Comparison of ENCODE assay signal across 28 cellular contexts in genomic region chr18:75128911-75129716, GRCh38.
"Had no signal": no experiment of that assay in that cellular context is flagged by ENCODE, and none has a peak within 500 bp of the region (broad histone marks: within the 10 kb centered on the region; RNA-seq: fewer than 3 reads in every experiment).

No MANE protein-coding gene starts in this region.

- H3K27ac ChIP-seq: body of pancreas, cardiac muscle cell, gastroesophageal sphincter, lower lobe of right lung, neural progenitor cell, ovary, skin epidermis, stomach, uterus had no signal

- H3K27ac Mint-ChIP-seq: activated B cell treated with CpG ODN at 0.5 μM for 24 hours; activated CD4-positive, alpha-beta T cell treated with anti-CD3 and anti-CD28 coated beads for 36 hours; activated naive CD4-positive, alpha-beta T cell treated with anti-CD3 and anti-CD28 coated beads, Interleukin-2, amount 10 ng/mL, durations not matched to agents 7 days and 5 days; activated naive CD8-positive, alpha-beta T cell treated with anti-CD3 and anti-CD28 coated beads, Interleukin-2, amount 50 U/mL, for 24 hours; neural progenitor cell; stimulated activated memory B cell treated with anti-CD40 and anti-IgM and Interleukin-4, amounts not matched to agents 10 μg/mL and 1 μg/mL and 100 μg/mL, for 72 hours had no signal

- H3K4me3 ChIP-seq: body of pancreas, cardiac muscle cell, gastroesophageal sphincter, lower lobe of right lung, neural progenitor cell, ovary, psoas muscle, skin epidermis, stomach, transverse colon, uterus had no signal

- H3K9me3 ChIP-seq: body of pancreas, gastroesophageal sphincter, lower lobe of right lung, ovary, psoas muscle, stomach, transverse colon, uterus had no signal

- H3K4me1 Mint-ChIP-seq: activated B cell treated with CpG ODN at 0.5 μM for 24 hours; activated CD4-positive, alpha-beta T cell treated with anti-CD3 and anti-CD28 coated beads for 36 hours; activated naive CD8-positive, alpha-beta T cell treated with anti-CD3 and anti-CD28 coated beads, Interleukin-2, amount 50 U/mL, for 24 hours; naive B cell; stimulated activated memory B cell treated with anti-CD40 and anti-IgM and Interleukin-4, amounts not matched to agents 10 μg/mL and 1 μg/mL and 100 μg/mL, for 72 hours had no signal

- H3K4me1 ChIP-seq: body of pancreas, lower lobe of right lung, neural progenitor cell, uterus had no signal

- H3K9me3 Mint-ChIP-seq: activated naive CD8-positive, alpha-beta T cell treated with anti-CD3 and anti-CD28 coated beads, Interleukin-2, amount 50 U/mL, for 24 hours; effector memory CD8-positive, alpha-beta T cell had no signal

- H3K9ac ChIP-seq: neural progenitor cell had no signal

- H3K36me3 ChIP-seq: cardiac muscle cell, gastroesophageal sphincter, lower lobe of right lung, neural progenitor cell, ovary, stomach, transverse colon, uterus had no signal

- ATAC-seq: activated CD4-positive, alpha-beta T cell treated with anti-CD3 and anti-CD28 coated beads for 36 hours; activated naive CD8-positive, alpha-beta T cell treated with anti-CD3 and anti-CD28 coated beads, Interleukin-2, amount 50 U/mL, for 24 hours; body of pancreas; effector memory CD8-positive, alpha-beta T cell; gastroesophageal sphincter; left cardiac atrium; lower lobe of right lung; psoas muscle; right cardiac atrium; stimulated activated memory B cell treated with anti-CD40 and anti-IgM and Interleukin-4, amounts not matched to agents 10 μg/mL and 1 μg/mL and 100 μg/mL, for 72 hours had no signal

- H3K4me3 Mint-ChIP-seq: activated B cell treated with CpG ODN at 0.5 μM for 24 hours; activated CD4-positive, alpha-beta T cell treated with anti-CD3 and anti-CD28 coated beads for 36 hours; activated naive CD4-positive, alpha-beta T cell treated with anti-CD3 and anti-CD28 coated beads, Interleukin-2, amount 10 ng/mL, durations not matched to agents 7 days and 5 days; activated naive CD8-positive, alpha-beta T cell treated with anti-CD3 and anti-CD28 coated beads, Interleukin-2, amount 50 U/mL, for 24 hours; effector memory CD8-positive, alpha-beta T cell; naive B cell; neural progenitor cell; stimulated activated memory B cell treated with anti-CD40 and anti-IgM and Interleukin-4, amounts not matched to agents 10 μg/mL and 1 μg/mL and 100 μg/mL, for 72 hours had no signal

- H3K27me3 Mint-ChIP-seq: activated naive CD8-positive, alpha-beta T cell treated with anti-CD3 and anti-CD28 coated beads, Interleukin-2, amount 50 U/mL, for 24 hours had no signal

- H3K27me3 ChIP-seq: body of pancreas, cardiac muscle cell, neural progenitor cell, ovary, stomach, transverse colon, uterus had no signal

- H3K36me3 Mint-ChIP-seq: activated naive CD4-positive, alpha-beta T cell treated with anti-CD3 and anti-CD28 coated beads, Interleukin-2, amount 10 ng/mL, durations not matched to agents 7 days and 5 days; naive B cell; neural progenitor cell; stimulated activated memory B cell treated with anti-CD40 and anti-IgM and Interleukin-4, amounts not matched to agents 10 μg/mL and 1 μg/mL and 100 μg/mL, for 72 hours had no signal

- DNase-seq: activated B cell treated with CpG ODN at 0.5 μM for 24 hours; activated CD4-positive, alpha-beta T cell treated with anti-CD3 and anti-CD28 coated beads for 36 hours; activated CD4-positive, alpha-beta T cell treated with anti-CD3 and anti-CD28 coated beads, Interleukin-2, amount 50 U/mL, for 48 hours; activated effector memory CD4-positive, alpha-beta T cell treated with anti-CD3 and anti-CD28 coated beads, Interleukin-2, amount 50 U/mL, for 16 hours; activated naive CD4-positive, alpha-beta T cell treated with anti-CD3 and anti-CD28 coated beads, Interleukin-2, amount 10 ng/mL, durations not matched to agents 7 days and 5 days; activated naive CD8-positive, alpha-beta T cell treated with anti-CD3 and anti-CD28 coated beads, Interleukin-2, amount 50 U/mL, for 24 hours; activated T-cell treated with anti-CD3 and anti-CD28 coated beads for 4 hours; anterior cingulate cortex; body of pancreas; effector memory CD8-positive, alpha-beta T cell; islet precursor cell; left cardiac atrium; lower lobe of right lung; mesendoderm; naive B cell; ovary; psoas muscle; stimulated activated CD4-positive, alpha-beta T cell treated with anti-CD3 and anti-CD28 coated beads, Interleukin-2, amount 100 ng/mL, for 24 hours; stomach; T-helper 9 cell; transverse colon; uterus had no signal
